8 cellular contexts compared by ENCODE assay signal in genomic region chr2:43217228-43218220, GRCh38. TPM values are rescaled to one million over a fixed set of nuclear protein-coding genes. Genes with fewer than 3 reads are reported as not detected.
DNase-seq lines count a peak whose midpoint lies in the region; ATAC-seq and TF ChIP-seq lines count a peak whose summit lies in the region.

No MANE protein-coding gene starts in this region.

- in situ Hi-C loops in gastrocnemius medialis (cut with MboI; ENCODE audit: low sequenced_read_pairs in 4 of 4): loop anchor here in 1 of 4 donors (5.0 kb wide), 1 partner anchor 40 kb away; no protein-coding TSS in a partner anchor

- peak overlapping the region; percentile 94 for H3K27ac ChIP-seq in HUES48 (ENCODE audit: low read depth, low read length)
- peak overlapping the region; percentile 99 for H3K27ac ChIP-seq in RWPE1
- peak overlapping the region; percentile 99 for H3K27ac ChIP-seq in left ventricle myocardium inferior (replicated peaks)
- peak overlapping the region; percentile 99 to 100 (median 100) for H3K27ac ChIP-seq in gastrocnemius medialis

- intact Hi-C loops in left ventricle myocardium inferior (cut with micrococcal nuclease) (no loop called here), gastrocnemius medialis (cut with DNase I; ENCODE audit: low total_unique reads) (no loop called here)

- TF ChIP-seq CTCF in RWPE1 (conservative IDR thresholded peaks at IDR 0.05; ENCODE audit: low read depth) (no peak), left ventricle myocardium inferior (IDR thresholded peaks at IDR 0.05; ENCODE audit: borderline replicate concordance) (no peak), gastrocnemius medialis (IDR thresholded peaks at IDR 0.05 in 4 of 5, conservative IDR thresholded peaks at IDR 0.05 in 1 of 5) (peak in 1 of 5 experiments; percentile 2)

- CTCF ChIA-PET in RWPE1 (lab: Yijun Ruan, JAX): interaction anchor here (0.6 to 0.7 kb wide), 3 partner anchors 288 to 423 kb away, joined by 3 to 6 read pairs (median 5); no protein-coding TSS in a partner anchor

- POLR2A ChIA-PET in RWPE1 (lab: Yijun Ruan, JAX; ENCODE audit: low non-redundant PET): interaction anchor here (1.1 kb wide), 1 partner anchor 59 kb away, joined by 4 read pairs; no protein-coding TSS in a partner anchor

- H3K27me3 ChIP-seq in HUES48 (ENCODE audit: control insufficient read depth, insufficient read depth, low read length): no peaks in the 10 kb centered on the region
- no peaks in the 10 kb centered on the region for H3K27me3 ChIP-seq in left ventricle myocardium inferior (ENCODE audit: low read depth)
- H3K27me3 ChIP-seq in gastrocnemius medialis: no peaks in the 10 kb centered on the region

- ATAC-seq in gastrocnemius medialis (no peak), GM19035 (IDR thresholded peaks at IDR 0.05; ENCODE audit: unreplicated experiment) (no peak), GM18858 (IDR thresholded peaks at IDR 0.05; ENCODE audit: unreplicated experiment) (no peak)

- peak overlapping the region; percentile 42 for H3K4me3 ChIP-seq in HUES48 (ENCODE audit: low read depth, low read length)
- H3K4me3 ChIP-seq in left ventricle myocardium inferior: peak overlapping the region; percentile 94
- H3K4me3 ChIP-seq in gastrocnemius medialis: peak overlapping the region; percentile 37 to 99 (median 85)

- H3K36me3 ChIP-seq in HUES48 (ENCODE audit: control insufficient read depth, insufficient read depth, low read length) (peaks cover 5% of the 10 kb centered on the region), left ventricle myocardium inferior (peaks cover 6% of the 10 kb centered on the region), gastrocnemius medialis (peaks cover 0 to under 1% of the 10 kb centered on the region in 2 donors)

- DNase-seq in RWPE1 (ENCODE audit: low spot score) (no peak), left ventricle myocardium inferior (no peak), gastrocnemius medialis (peak in 1 of 2 donors; percentile 44), NCI-H82 (lab: John Stamatoyannopoulos, UW) (no peak)
- DNase-seq in stimulated activated CD8-positive, alpha-beta memory T cell treated with anti-CD3 and anti-CD28 coated beads, Interleukin-4, amount 100 ng/mL, for 48 hours: no peak

- H3K4me1 ChIP-seq in HUES48 (ENCODE audit: control insufficient read depth, insufficient read depth, low read length) (peaks cover 55% of the 10 kb centered on the region), left ventricle myocardium inferior (peaks cover 73% of the 10 kb centered on the region), gastrocnemius medialis (peaks cover 61 to 65% of the 10 kb centered on the region in 2 donors)

- peak in 1 of 2 donors; percentile 49 for TF ChIP-seq POLR2A in gastrocnemius medialis (IDR thresholded peaks at IDR 0.05)

- no peak overlapping the region for H3K9ac ChIP-seq in HUES48 (ENCODE audit: low read depth, low read length)

- no peaks in the 10 kb centered on the region for H3K9me3 ChIP-seq in HUES48 (ENCODE audit: control insufficient read depth, insufficient read depth, low read length)
- no peaks in the 10 kb centered on the region for H3K9me3 ChIP-seq in left ventricle myocardium inferior (replicated peaks)
- no peaks in the 10 kb centered on the region for H3K9me3 ChIP-seq in gastrocnemius medialis

RNA-seq across cellular contexts. Expression of gene ZFP36L2, which starts 8.9 kb away (rescaled TPM):
- total RNA-seq in left ventricle myocardium inferior (48.5 TPM), gastrocnemius medialis (10 to 100 TPM; 15.5 to 58.6 (median 44.8) TPM)

Comparison
In these comparisons a context has a peak if more than half of its experiments do, and no peak if none do; other contexts are left out.
1. H3K4me3 ChIP-seq: peak in every context shown above with its lines; median percentile 94 in left ventricle myocardium inferior; 85 in gastrocnemius medialis; 42 in HUES48.